Comparison of ENCODE assay signal across 9 cellular contexts in the genomic region with DNA sequence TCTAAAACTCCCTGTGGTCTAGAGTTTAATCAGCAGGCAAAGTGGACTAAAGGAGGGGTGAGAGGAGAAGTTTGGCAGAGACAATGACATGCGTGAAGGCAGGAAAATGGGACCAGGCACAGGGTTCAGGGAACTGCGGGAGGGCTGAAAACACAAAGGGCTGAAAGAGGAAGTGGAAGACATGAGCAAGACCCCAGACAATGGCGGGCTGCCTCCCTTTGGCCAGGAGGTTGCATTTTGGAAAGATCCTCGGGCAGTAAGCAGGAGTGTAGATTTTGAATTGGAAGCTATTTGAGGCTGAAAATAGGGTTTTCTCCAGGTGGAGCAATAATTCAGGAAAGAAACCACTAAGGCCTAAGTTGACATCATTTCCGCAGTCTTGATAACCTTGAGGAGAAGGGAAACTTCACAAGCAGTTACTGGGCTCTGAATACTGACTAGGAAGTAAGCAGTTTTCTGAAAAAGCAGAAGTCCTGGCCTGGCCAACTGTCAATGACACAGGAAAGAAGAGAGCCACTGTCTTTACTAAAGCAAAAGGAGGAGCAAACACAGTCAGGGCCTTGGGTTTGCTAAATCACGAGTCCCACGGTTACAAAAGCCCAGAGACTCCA. TPM values are rescaled to one million over a fixed set of nuclear protein-coding genes. Genes with fewer than 3 reads are reported as not detected.
A peak's percentile ranks its signal among the peaks of the same experiment; 100 is the strongest.
DNase-seq lines count a peak whose midpoint lies in the region; ATAC-seq and TF ChIP-seq lines count a peak whose summit lies in the region.
"Had no signal": no experiment of that assay in that cellular context is flagged by ENCODE, and none has a peak within 500 bp of the region (broad histone marks: within the 10 kb centered on the region; RNA-seq: fewer than 3 reads in every experiment).

No MANE protein-coding gene starts in this region.

- DNase-seq in activated CD8-positive, alpha-beta T cell treated with anti-CD3 and anti-CD28 coated beads, Interleukin-2, amount 10 ng/mL, durations not matched to agents 7 days and 5 days = no peak
- no peak for DNase-seq in nephron progenitor cell
- no peak for DNase-seq in erythroblast (lab: John Stamatoyannopoulos, UW)
- no peak for DNase-seq in NCI-H2227 (lab: John Stamatoyannopoulos, UW; ENCODE audit: unreplicated experiment)
- no peak for DNase-seq in NCI-H2227 treated with DMSO at 0.1 percent for 48 hours (lab: John Stamatoyannopoulos, UW)

- CTCF ChIA-PET in activated CD8-positive, alpha-beta T cell treated with anti-CD3 and anti-CD28 coated beads, Interleukin-2, amount 10 ng/mL, durations not matched to agents 7 days and 5 days (lab: Charles Lee) = no interaction called here

- no peak for TF ChIP-seq CTCF in nephron progenitor cell (IDR thresholded peaks at IDR 0.05)

- H3K27ac Mint-ChIP-seq in activated CD8-positive, alpha-beta T cell treated with anti-CD3 and anti-CD28 coated beads, Interleukin-2, amount 10 ng/mL, durations not matched to agents 7 days and 5 days = peak overlapping the region; percentile 73
- H3K27ac Mint-ChIP-seq in nephron progenitor cell = peak overlapping the region; percentile 15

- H3K27me3 Mint-ChIP-seq in activated CD8-positive, alpha-beta T cell treated with anti-CD3 and anti-CD28 coated beads, Interleukin-2, amount 10 ng/mL, durations not matched to agents 7 days and 5 days (ENCODE audit: low read depth) = no peaks in the 10 kb centered on the region
- peaks cover 8% of the 10 kb centered on the region for H3K27me3 Mint-ChIP-seq in nephron progenitor cell (ENCODE audit: low read depth, poor library complexity)

- H3K4me3 Mint-ChIP-seq in activated CD8-positive, alpha-beta T cell treated with anti-CD3 and anti-CD28 coated beads, Interleukin-2, amount 10 ng/mL, durations not matched to agents 7 days and 5 days = no peak overlapping the region
- H3K4me3 Mint-ChIP-seq in nephron progenitor cell = no peak overlapping the region

- peaks cover 73% of the 10 kb centered on the region for H3K4me1 Mint-ChIP-seq in activated CD8-positive, alpha-beta T cell treated with anti-CD3 and anti-CD28 coated beads, Interleukin-2, amount 10 ng/mL, durations not matched to agents 7 days and 5 days (ENCODE audit: low read depth)
- H3K4me1 Mint-ChIP-seq in nephron progenitor cell = peaks cover 42% of the 10 kb centered on the region

- H3K36me3 Mint-ChIP-seq in activated CD8-positive, alpha-beta T cell treated with anti-CD3 and anti-CD28 coated beads, Interleukin-2, amount 10 ng/mL, durations not matched to agents 7 days and 5 days (ENCODE audit: low read depth) = peaks cover 30% of the 10 kb centered on the region
- no peaks in the 10 kb centered on the region for H3K36me3 Mint-ChIP-seq in nephron progenitor cell (ENCODE audit: low read depth)

- POLR2A ChIA-PET in activated CD8-positive, alpha-beta T cell treated with anti-CD3 and anti-CD28 coated beads, Interleukin-2, amount 10 ng/mL, durations not matched to agents 7 days and 5 days (lab: Charles Lee) = interaction anchor here (1.0 kb wide), 1 partner anchor 14 kb away, joined by 4 read pairs; no protein-coding TSS in a partner anchor

- ATAC-seq in GM18511 (IDR thresholded peaks at IDR 0.05; ENCODE audit: unreplicated experiment) = peak; percentile 40
- ATAC-seq in HG03095 (IDR thresholded peaks at IDR 0.05; ENCODE audit: unreplicated experiment) = peak; percentile 38
- no peak for ATAC-seq in activated CD8-positive, alpha-beta T cell treated with anti-CD3 and anti-CD28 coated beads, Interleukin-2, amount 10 ng/mL, durations not matched to agents 7 days and 5 days
- ATAC-seq in HG02571 (IDR thresholded peaks at IDR 0.05; ENCODE audit: unreplicated experiment) = no peak

- peaks cover 9% of the 10 kb centered on the region for H3K9me3 Mint-ChIP-seq in activated CD8-positive, alpha-beta T cell treated with anti-CD3 and anti-CD28 coated beads, Interleukin-2, amount 10 ng/mL, durations not matched to agents 7 days and 5 days (ENCODE audit: insufficient read depth)
- H3K9me3 Mint-ChIP-seq in nephron progenitor cell = no peaks in the 10 kb centered on the region

- TF ChIP-seq POLR2A in erythroblast (IDR thresholded peaks at IDR 0.05; ENCODE audit: low read length) = no peak

RNA-seq across cellular contexts. Expression of a gene that starts 3.4 kb away (rescaled TPM):
- 1 to 10 TPM; 1.9 to 2.9 TPM for total RNA-seq in activated CD8-positive, alpha-beta T cell treated with anti-CD3 and anti-CD28 coated beads, Interleukin-2, amount 10 ng/mL, durations not matched to agents 7 days and 5 days
- total RNA-seq: renal cortical epithelial cell had no signal

Comparison
In these comparisons a context has a peak if more than half of its experiments do, and no peak if none do; other contexts are left out.
1. ATAC-seq: peak in GM18511 (single experiment) and HG03095 (single experiment); none in activated CD8-positive, alpha-beta T cell treated with anti-CD3 and anti-CD28 coated beads, Interleukin-2, amount 10 ng/mL, durations not matched to agents 7 days and 5 days (single experiment) and HG02571 (single experiment).